In genomic region chr13:85910962-85911361, GRCh38 we compare ENCODE assay signal across 3 cellular contexts.
"Had no signal": no experiment of that assay in that cellular context is flagged by ENCODE, and none has a peak within 500 bp of the region (broad histone marks: within the 10 kb centered on the region; RNA-seq: fewer than 3 reads in every experiment).

No MANE protein-coding gene starts in this region.

- ATAC-seq: GM12878 had no signal

- DNase-seq: GDM1, GF-D8 had no signal

- H3K4me3 ChIP-seq: GM12878 had no signal
